ENCODE assay signal across 8 cellular contexts in the genomic region with DNA sequence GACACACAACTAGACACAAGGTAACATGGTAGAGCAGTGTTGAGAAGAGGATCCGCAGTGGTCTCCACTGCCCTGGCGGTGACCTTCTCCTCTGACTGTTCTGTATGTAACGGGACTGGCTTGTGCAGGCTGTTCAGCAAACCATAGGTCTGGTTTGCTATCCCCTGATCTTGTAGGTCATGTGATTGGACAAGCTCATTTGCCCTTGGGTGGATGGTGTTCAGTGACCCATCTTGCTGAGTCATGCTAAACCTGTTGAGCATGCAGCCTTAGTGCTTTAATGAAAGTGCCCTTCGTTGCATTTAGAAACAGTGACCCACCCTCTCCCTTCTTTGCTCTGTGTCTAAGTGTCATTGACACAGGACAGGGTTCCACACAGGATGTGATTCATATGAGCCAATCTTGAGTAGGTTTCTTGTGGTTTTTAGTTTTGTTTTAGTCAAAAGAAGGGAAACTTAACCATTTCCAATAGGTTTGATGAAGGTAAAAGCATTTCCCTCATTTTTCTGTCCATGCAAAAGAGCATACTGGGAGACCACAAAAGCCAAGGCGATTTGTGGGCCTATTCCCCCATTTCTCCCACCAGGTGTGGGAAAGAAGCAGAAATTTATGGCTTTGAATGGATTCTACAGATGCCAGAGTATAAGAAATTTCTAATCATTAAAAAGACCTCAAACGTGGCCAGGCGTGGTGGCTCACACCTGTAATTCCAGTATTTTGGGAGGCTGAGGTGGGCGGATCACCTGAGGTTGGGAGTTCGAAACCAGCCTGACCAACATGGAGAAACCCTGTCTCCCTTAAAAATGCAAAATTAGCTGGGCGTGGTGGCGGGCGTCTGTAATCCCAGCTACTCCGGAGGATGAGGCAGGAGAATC. TPM values are rescaled to one million over a fixed set of nuclear protein-coding genes. Genes with fewer than 3 reads are reported as not detected.
A peak's percentile ranks its signal among the peaks of the same experiment; 100 is the strongest.
DNase-seq lines count a peak whose midpoint lies in the region; ATAC-seq and TF ChIP-seq lines count a peak whose summit lies in the region.

No MANE protein-coding gene starts in this region.

- no peaks in the 10 kb centered on the region for H3K9me3 Mint-ChIP-seq in dendritic cell treated with granulocyte-macrophage colony-stimulating factor and Interleukin-4, amounts not matched to agents 40 ng/mL and 50 ng/mL, for 4 days
- H3K9me3 Mint-ChIP-seq in neural progenitor cell: no peaks in the 10 kb centered on the region

- no peak overlapping the region for H3K4me3 Mint-ChIP-seq in dendritic cell treated with granulocyte-macrophage colony-stimulating factor and Interleukin-4, amounts not matched to agents 40 ng/mL and 50 ng/mL, for 4 days
- no peak overlapping the region for H3K4me3 Mint-ChIP-seq in neural progenitor cell

- H3K36me3 ChIP-seq in neural progenitor cell: no peaks in the 10 kb centered on the region
- H3K36me3 ChIP-seq in vagina: no peaks in the 10 kb centered on the region

- H3K36me3 Mint-ChIP-seq in dendritic cell treated with granulocyte-macrophage colony-stimulating factor and Interleukin-4, amounts not matched to agents 40 ng/mL and 50 ng/mL, for 4 days (ENCODE audit: low read depth): no peaks in the 10 kb centered on the region
- H3K36me3 Mint-ChIP-seq in neural progenitor cell: no peaks in the 10 kb centered on the region

- H3K4me2 ChIP-seq in neural progenitor cell: no peak overlapping the region

- no peaks in the 10 kb centered on the region for H3K27me3 ChIP-seq in neural progenitor cell
- no peaks in the 10 kb centered on the region for H3K27me3 ChIP-seq in vagina

- intact Hi-C loops in dendritic cell treated with granulocyte-macrophage colony-stimulating factor and Interleukin-4, amounts not matched to agents 40 ng/mL and 50 ng/mL, for 4 days (cut with micrococcal nuclease): loop anchor here (5.0 kb wide), 1 partner anchor 35 kb away; a partner anchor contains a TSS
- intact Hi-C loops in vagina (cut with DNase I): no loop called here

- no peaks in the 10 kb centered on the region for H3K27me3 Mint-ChIP-seq in dendritic cell treated with granulocyte-macrophage colony-stimulating factor and Interleukin-4, amounts not matched to agents 40 ng/mL and 50 ng/mL, for 4 days
- peaks cover 4% of the 10 kb centered on the region for H3K27me3 Mint-ChIP-seq in neural progenitor cell (ENCODE audit: insufficient read depth, low read depth)

- no peaks in the 10 kb centered on the region for H3K79me2 ChIP-seq in neural progenitor cell (ENCODE audit: low read depth)

- no peaks in the 10 kb centered on the region for H3F3A ChIP-seq in neural progenitor cell (ENCODE audit: low read depth)

- H3K4me3 ChIP-seq in GM12875 (ENCODE audit: low read depth, low read length) (peak overlapping the region; percentile 27), neural progenitor cell (no peak overlapping the region), vagina (no peak overlapping the region)

- TF ChIP-seq POLR2A in vagina (IDR thresholded peaks at IDR 0.05): no peak

- no peak for TF ChIP-seq RAD21 in Ishikawa (IDR thresholded peaks at IDR 0.05; ENCODE audit: low read depth)

- TF ChIP-seq CTCF in GM12875 (IDR thresholded peaks at IDR 0.05; ENCODE audit: borderline replicate concordance, insufficient read depth, low read depth, low read length): no peak
- no peak for TF ChIP-seq CTCF in neural progenitor cell (IDR thresholded peaks at IDR 0.05)
- TF ChIP-seq CTCF in vagina (IDR thresholded peaks at IDR 0.05): no peak

- ATAC-seq in GM21576 (IDR thresholded peaks at IDR 0.05; ENCODE audit: unreplicated experiment): peak; percentile 85

- no peak overlapping the region for H3K9ac ChIP-seq in neural progenitor cell

- peak overlapping the region; percentile 60 for H2AFZ ChIP-seq in neural progenitor cell (replicated peaks)

- peak in 3 of 4 experiments; percentile 8 to 25 (median 8) for DNase-seq in activated CD4-positive, CD25-positive, alpha-beta regulatory T cell (lab: John Stamatoyannopoulos, UW)
- DNase-seq in neural progenitor cell (ENCODE audit: low spot score) (peak; percentile 4), vagina (ENCODE audit: extremely low spot score in 2 of 2) (no peak), ureter (ENCODE audit: low spot score) (no peak)

- H3K27ac ChIP-seq in neural progenitor cell (no peak overlapping the region), vagina (no peak overlapping the region)

- no peak for TF ChIP-seq EP300 in Ishikawa (IDR thresholded peaks at IDR 0.05; ENCODE audit: borderline replicate concordance)

- H3K4me1 ChIP-seq in neural progenitor cell (no peaks in the 10 kb centered on the region), vagina (peaks cover 17% of the 10 kb centered on the region)

- H3K9me3 ChIP-seq in neural progenitor cell (ENCODE audit: low read depth): no peaks in the 10 kb centered on the region
- no peaks in the 10 kb centered on the region for H3K9me3 ChIP-seq in vagina

- peak overlapping the region; percentile 70 for H3K27ac Mint-ChIP-seq in dendritic cell treated with granulocyte-macrophage colony-stimulating factor and Interleukin-4, amounts not matched to agents 40 ng/mL and 50 ng/mL, for 4 days
- H3K27ac Mint-ChIP-seq in neural progenitor cell: no peak overlapping the region

- no peaks in the 10 kb centered on the region for H4K20me1 ChIP-seq in neural progenitor cell (ENCODE audit: low read depth)

- H3K4me1 Mint-ChIP-seq in dendritic cell treated with granulocyte-macrophage colony-stimulating factor and Interleukin-4, amounts not matched to agents 40 ng/mL and 50 ng/mL, for 4 days (ENCODE audit: low read depth): peaks cover 43% of the 10 kb centered on the region
- H3K4me1 Mint-ChIP-seq in neural progenitor cell: peaks cover 2% of the 10 kb centered on the region

TF ChIP-seq in Ishikawa, 13 proteins besides CTCF, POLR2A, EP300 and RAD21:
- TF ChIP-seq TCF12 (IDR thresholded peaks at IDR 0.05; ENCODE audit: low read depth) (no peak), FOXM1 (IDR thresholded peaks at IDR 0.05; ENCODE audit: borderline replicate concordance, low read depth) (no peak), CEBPB (IDR thresholded peaks at IDR 0.05) (no peak), CREB1 (IDR thresholded peaks at IDR 0.05; ENCODE audit: low read depth) (no peak), NFIC (IDR thresholded peaks at IDR 0.05) (no peak), EGR1 (IDR thresholded peaks at IDR 0.05) (no peak)
- TF ChIP-seq, protein P1, sequence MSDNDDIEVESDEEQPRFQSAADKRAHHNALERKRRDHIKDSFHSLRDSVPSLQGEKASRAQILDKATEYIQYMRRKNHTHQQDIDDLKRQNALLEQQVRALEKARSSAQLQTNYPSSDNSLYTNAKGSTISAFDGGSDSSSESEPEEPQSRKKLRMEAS (IDR thresholded peaks at IDR 0.05): no peak
- TF ChIP-seq, protein P2, sequence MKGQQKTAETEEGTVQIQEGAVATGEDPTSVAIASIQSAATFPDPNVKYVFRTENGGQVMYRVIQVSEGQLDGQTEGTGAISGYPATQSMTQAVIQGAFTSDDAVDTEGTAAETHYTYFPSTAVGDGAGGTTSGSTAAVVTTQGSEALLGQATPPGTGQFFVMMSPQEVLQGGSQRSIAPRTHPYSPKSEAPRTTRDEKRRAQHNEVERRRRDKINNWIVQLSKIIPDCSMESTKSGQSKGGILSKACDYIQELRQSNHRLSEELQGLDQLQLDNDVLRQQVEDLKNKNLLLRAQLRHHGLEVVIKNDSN (IDR thresholded peaks at IDR 0.05): peak; percentile 77

RNA-seq across cellular contexts. Expression of a gene that starts 32.6 kb away (rescaled TPM):
- total RNA-seq in neural progenitor cell (ENCODE audit: low replicate concordance) (185 and 299 TPM in 2 replicates), vagina (140 TPM), ureter (242 TPM)

Comparison
In these comparisons a context has a peak if more than half of its experiments do, and no peak if none do; other contexts are left out.
1. DNase-seq: peak in activated CD4-positive, CD25-positive, alpha-beta regulatory T cell (3 of 4) and neural progenitor cell (single experiment); none in vagina (0 of 2) and ureter (single experiment).